ENCODE assay signal across 10 cellular contexts in the genomic region with DNA sequence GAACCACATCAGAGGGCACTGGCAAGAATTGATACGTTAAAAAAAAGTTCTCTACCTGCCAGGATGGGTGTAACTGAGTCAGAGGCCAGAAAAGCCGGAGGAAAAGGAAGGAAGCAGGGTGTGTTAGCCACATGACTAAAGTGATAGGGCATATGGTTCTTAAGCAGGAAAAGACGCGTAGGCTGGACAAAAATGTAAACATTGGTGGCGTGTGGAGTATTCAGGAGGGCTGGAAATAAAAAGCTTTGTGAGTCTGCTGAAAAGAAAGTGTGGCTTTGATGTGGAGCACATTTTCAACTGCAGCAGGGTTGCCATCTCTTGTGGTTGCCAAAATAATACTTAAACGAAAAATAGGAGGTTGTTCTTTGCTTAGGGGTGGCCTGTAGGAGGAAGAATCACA.
DNase-seq lines count a peak whose midpoint lies in the region; ATAC-seq and TF ChIP-seq lines count a peak whose summit lies in the region.
"Had no signal": no experiment of that assay in that cellular context is flagged by ENCODE, and none has a peak within 500 bp of the region (broad histone marks: within the 10 kb centered on the region; RNA-seq: fewer than 3 reads in every experiment).

No MANE protein-coding gene starts in this region.

- intact Hi-C loops in heart left ventricle (cut with DNase I), result no loop called here
- intact Hi-C loops in left ventricle myocardium superior (cut with micrococcal nuclease), result no loop called here
- intact Hi-C loops in activated CD4-positive, alpha-beta memory T cell treated with anti-CD3 and anti-CD28 coated beads for 36 hours (cut with micrococcal nuclease), result loop anchor here (1.0 to 2.0 kb wide), 3 partner anchors 8 to 403 kb away; no protein-coding TSS in a partner anchor
- intact Hi-C loops in ascending aorta (cut with DNase I), result no loop called here

- H3K27me3 Mint-ChIP-seq in activated CD4-positive, alpha-beta memory T cell treated with anti-CD3 and anti-CD28 coated beads for 36 hours, result peaks cover 5% of the 10 kb centered on the region
- H3K27me3 Mint-ChIP-seq in stimulated activated naive CD8-positive, alpha-beta T cell treated with anti-CD3 and anti-CD28 coated beads, Interleukin-15, Interleukin-2, amounts not matched to agents 100 ng/mL and 50 ng/mL, for 24 hours, result no peaks in the 10 kb centered on the region

- POLR2A ChIA-PET in activated CD4-positive, alpha-beta memory T cell treated with anti-CD3 and anti-CD28 coated beads for 36 hours (lab: Charles Lee), result no interaction called here

- TF ChIP-seq CTCF in heart left ventricle (IDR thresholded peaks at IDR 0.05) (no peak), epithelial cell of esophagus (IDR thresholded peaks at IDR 0.05; ENCODE audit: insufficient read depth, low read depth, low read length, missing control alignments) (no peak), ascending aorta (IDR thresholded peaks at IDR 0.05) (no peak)

- no peaks in the 10 kb centered on the region for H3K36me3 Mint-ChIP-seq in activated CD4-positive, alpha-beta memory T cell treated with anti-CD3 and anti-CD28 coated beads for 36 hours
- H3K36me3 Mint-ChIP-seq in stimulated activated naive CD8-positive, alpha-beta T cell treated with anti-CD3 and anti-CD28 coated beads, Interleukin-15, Interleukin-2, amounts not matched to agents 100 ng/mL and 50 ng/mL, for 24 hours (ENCODE audit: low read depth), result no peaks in the 10 kb centered on the region
- H3K36me3 Mint-ChIP-seq: CD14-positive monocyte had no signal

- ATAC-seq in heart left ventricle (peak in 3 of 4 donors; percentile 29 to 80 (median 48)), left ventricle myocardium superior (no peak)

- H3K4me3 ChIP-seq in heart left ventricle (no peak overlapping the region), epithelial cell of esophagus (ENCODE audit: low read length) (no peak overlapping the region), ascending aorta (no peak overlapping the region)
- H3K4me3 ChIP-seq: vagina had no signal

- CTCF ChIA-PET in activated CD4-positive, alpha-beta memory T cell treated with anti-CD3 and anti-CD28 coated beads for 36 hours (lab: Charles Lee), result no interaction called here

- no peak for TF ChIP-seq POLR2A in heart left ventricle (IDR thresholded peaks at IDR 0.05)

- H3K4me3 Mint-ChIP-seq in activated CD4-positive, alpha-beta memory T cell treated with anti-CD3 and anti-CD28 coated beads for 36 hours, result no peak overlapping the region
- H3K4me3 Mint-ChIP-seq in stimulated activated naive CD8-positive, alpha-beta T cell treated with anti-CD3 and anti-CD28 coated beads, Interleukin-15, Interleukin-2, amounts not matched to agents 100 ng/mL and 50 ng/mL, for 24 hours, result peak overlapping the region; percentile 6
- H3K4me3 Mint-ChIP-seq: CD14-positive monocyte had no signal

- H3K4me1 Mint-ChIP-seq in activated CD4-positive, alpha-beta memory T cell treated with anti-CD3 and anti-CD28 coated beads for 36 hours (ENCODE audit: low read depth), result peaks cover 37% of the 10 kb centered on the region
- peaks cover 33% of the 10 kb centered on the region for H3K4me1 Mint-ChIP-seq in stimulated activated naive CD8-positive, alpha-beta T cell treated with anti-CD3 and anti-CD28 coated beads, Interleukin-15, Interleukin-2, amounts not matched to agents 100 ng/mL and 50 ng/mL, for 24 hours (ENCODE audit: low read depth)
- H3K4me1 Mint-ChIP-seq: CD14-positive monocyte had no signal

- H3K36me3 ChIP-seq in heart left ventricle (no peaks in the 10 kb centered on the region), ascending aorta (no peaks in the 10 kb centered on the region)
- H3K36me3 ChIP-seq: vagina had no signal

- peak overlapping the region; percentile 21 for H3K27ac Mint-ChIP-seq in activated CD4-positive, alpha-beta memory T cell treated with anti-CD3 and anti-CD28 coated beads for 36 hours
- peak overlapping the region; percentile 67 for H3K27ac Mint-ChIP-seq in stimulated activated naive CD8-positive, alpha-beta T cell treated with anti-CD3 and anti-CD28 coated beads, Interleukin-15, Interleukin-2, amounts not matched to agents 100 ng/mL and 50 ng/mL, for 24 hours

- no peaks in the 10 kb centered on the region for H3K27me3 ChIP-seq in heart left ventricle
- H3K27me3 ChIP-seq in ascending aorta, result no peaks in the 10 kb centered on the region
- H3K27me3 ChIP-seq: vagina had no signal

- H3K9me3 ChIP-seq in heart left ventricle (peaks cover 0 to 3% (median 0%) of the 10 kb centered on the region in 12 donors), ascending aorta (no peaks in the 10 kb centered on the region)
- H3K9me3 ChIP-seq: vagina had no signal

- H3K27ac ChIP-seq in heart left ventricle (peak overlapping the region in 5 of 12 donors; percentile 12 to 49 (median 32)), ascending aorta (no peak overlapping the region)
- H3K27ac ChIP-seq: vagina had no signal

- DNase-seq in heart left ventricle (no peak), left ventricle myocardium superior (no peak), epithelial cell of esophagus (ENCODE audit: low read depth) (peak; percentile 80), ascending aorta (ENCODE audit: low spot score in 2 of 2) (no peak), NCI-H2029 treated with DMSO at 0.1 percent for 48 hours (lab: John Stamatoyannopoulos, UW) (no peak), NAMALWA (ENCODE audit: low spot score) (no peak)
- DNase-seq in activated CD4-positive, alpha-beta memory T cell treated with anti-CD3 and anti-CD28 coated beads for 36 hours, result peak; percentile 44

- H3K4me1 ChIP-seq in heart left ventricle, result peaks cover 0 to 6% (median 0%) of the 10 kb centered on the region in 12 donors
- H3K4me1 ChIP-seq in ascending aorta, result no peaks in the 10 kb centered on the region
- H3K4me1 ChIP-seq: vagina had no signal

- WGBS in heart left ventricle, 4 donors, result 38 to 53% (median 43%) methylated on average over 6 of the region's 6 CpGs

- peaks cover 4% of the 10 kb centered on the region for H3K9me3 Mint-ChIP-seq in activated CD4-positive, alpha-beta memory T cell treated with anti-CD3 and anti-CD28 coated beads for 36 hours
- no peaks in the 10 kb centered on the region for H3K9me3 Mint-ChIP-seq in stimulated activated naive CD8-positive, alpha-beta T cell treated with anti-CD3 and anti-CD28 coated beads, Interleukin-15, Interleukin-2, amounts not matched to agents 100 ng/mL and 50 ng/mL, for 24 hours

Comparison
In these comparisons a context has a peak if more than half of its experiments do, and no peak if none do; other contexts are left out.
1. DNase-seq: peak in activated CD4-positive, alpha-beta memory T cell treated with anti-CD3 and anti-CD28 coated beads for 36 hours (single experiment) and epithelial cell of esophagus (single experiment); none in heart left ventricle (0 of 5), left ventricle myocardium superior (single experiment), ascending aorta (0 of 2), NCI-H2029 treated with DMSO at 0.1 percent for 48 hours (single experiment) and NAMALWA (single experiment).